Comparison of ENCODE assay signal across 11 cellular contexts in the genomic region with DNA sequence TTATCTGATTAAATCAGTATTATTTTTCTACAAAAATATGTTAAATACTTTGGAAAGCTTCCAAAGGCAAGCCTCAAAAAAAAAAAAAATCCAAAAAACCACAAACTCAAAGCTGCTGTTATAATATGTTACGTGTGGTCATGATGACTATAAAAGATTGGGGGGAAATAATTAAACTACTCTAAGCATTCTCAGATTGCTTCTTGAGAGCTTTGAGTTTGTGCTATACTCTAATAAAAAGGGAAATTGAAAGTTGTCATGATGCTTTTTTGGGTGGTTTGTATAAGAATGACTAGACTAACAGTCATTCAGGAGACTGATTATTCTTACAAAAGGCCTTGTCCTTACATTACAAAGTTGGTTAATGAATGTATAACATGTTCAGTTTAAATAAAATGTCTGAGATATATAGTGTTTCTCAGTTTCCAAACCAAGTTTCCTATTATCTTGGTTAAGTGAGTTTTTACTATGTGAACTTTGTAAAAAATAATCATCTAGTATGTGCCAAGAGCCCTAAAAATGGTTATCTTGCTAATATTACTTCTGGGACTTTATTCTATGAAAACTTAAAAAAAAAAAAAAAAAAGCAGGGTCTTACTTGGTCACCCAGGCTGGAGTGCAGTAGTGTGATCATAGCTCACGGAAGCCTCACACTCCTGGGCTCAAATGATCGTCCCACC.
DNase-seq lines count a peak whose midpoint lies in the region; ATAC-seq lines count a peak whose summit lies in the region.
"Had no signal": no experiment of that assay in that cellular context is flagged by ENCODE, and none has a peak within 500 bp of the region (broad histone marks: within the 10 kb centered on the region; RNA-seq: fewer than 3 reads in every experiment).

No MANE protein-coding gene starts in this region.

- no peaks in the 10 kb centered on the region for H3K9me3 Mint-ChIP-seq in activated T-cell treated with anti-CD3 and anti-CD28 coated beads, Interleukin-2, amount 50 U/mL, for 24 hours
- H3K9me3 Mint-ChIP-seq in stimulated activated effector memory CD8-positive, alpha-beta T cell treated with anti-CD3 and anti-CD28 coated beads, Interleukin-12 subunit alpha, Interleukin-12 subunit beta, amount 100 ng/mL, for 72 hours = peaks cover 4% of the 10 kb centered on the region
- H3K9me3 Mint-ChIP-seq: activated B cell treated with CpG ODN at 0.5 μM for 24 hours had no signal

- H3K27me3 Mint-ChIP-seq in activated T-cell treated with anti-CD3 and anti-CD28 coated beads, Interleukin-2, amount 50 U/mL, for 24 hours = no peaks in the 10 kb centered on the region
- H3K27me3 Mint-ChIP-seq: activated B cell treated with CpG ODN at 0.5 μM for 24 hours had no signal

- ATAC-seq in GM21717 (IDR thresholded peaks at IDR 0.05; ENCODE audit: unreplicated experiment) = peak; percentile 66
- peak; percentile 90 for ATAC-seq in stimulated activated effector memory CD8-positive, alpha-beta T cell treated with anti-CD3 and anti-CD28 coated beads, Interleukin-12 subunit alpha, Interleukin-12 subunit beta, amount 100 ng/mL, for 72 hours

- DNase-seq in activated T-cell treated with anti-CD3 and anti-CD28 coated beads, Interleukin-2, amount 50 U/mL, for 24 hours = no peak
- DNase-seq in activated T-cell treated with anti-CD3 and anti-CD28 coated beads for 4 hours = no peak
- peak; percentile 43 for DNase-seq in LHCN-M2 (ENCODE audit: low read depth)
- DNase-seq in stimulated activated effector memory CD8-positive, alpha-beta T cell treated with anti-CD3 and anti-CD28 coated beads, Interleukin-12 subunit alpha, Interleukin-12 subunit beta, amount 100 ng/mL, for 72 hours (ENCODE audit: low spot score in 2 of 2) = no peak
- DNase-seq in HUDEP-2 (lab: John Stamatoyannopoulos, UW; ENCODE audit: unreplicated experiment in 76 of 76) = no peak
- DNase-seq in middle frontal gyrus (ENCODE audit: extremely low spot score, low spot score) = no peak
- DNase-seq in activated gamma-delta T cell (lab: John Stamatoyannopoulos, UW) = no peak
- DNase-seq: activated B cell treated with CpG ODN at 0.5 μM for 24 hours, NCI-H187 treated with DMSO at 0.1 percent for 48 hours, spleen had no signal

- no peak overlapping the region for H3K4me3 Mint-ChIP-seq in activated T-cell treated with anti-CD3 and anti-CD28 coated beads, Interleukin-2, amount 50 U/mL, for 24 hours
- H3K4me3 Mint-ChIP-seq in stimulated activated effector memory CD8-positive, alpha-beta T cell treated with anti-CD3 and anti-CD28 coated beads, Interleukin-12 subunit alpha, Interleukin-12 subunit beta, amount 100 ng/mL, for 72 hours = no peak overlapping the region
- H3K4me3 Mint-ChIP-seq: activated B cell treated with CpG ODN at 0.5 μM for 24 hours had no signal

- H3K27ac Mint-ChIP-seq in activated T-cell treated with anti-CD3 and anti-CD28 coated beads, Interleukin-2, amount 50 U/mL, for 24 hours = peak overlapping the region; percentile 74
- no peak overlapping the region for H3K27ac Mint-ChIP-seq in stimulated activated effector memory CD8-positive, alpha-beta T cell treated with anti-CD3 and anti-CD28 coated beads, Interleukin-12 subunit alpha, Interleukin-12 subunit beta, amount 100 ng/mL, for 72 hours
- H3K27ac Mint-ChIP-seq: activated B cell treated with CpG ODN at 0.5 μM for 24 hours had no signal

- peaks cover 61% of the 10 kb centered on the region for H3K4me1 Mint-ChIP-seq in activated T-cell treated with anti-CD3 and anti-CD28 coated beads, Interleukin-2, amount 50 U/mL, for 24 hours (ENCODE audit: low read depth)
- H3K4me1 Mint-ChIP-seq in stimulated activated effector memory CD8-positive, alpha-beta T cell treated with anti-CD3 and anti-CD28 coated beads, Interleukin-12 subunit alpha, Interleukin-12 subunit beta, amount 100 ng/mL, for 72 hours = peaks cover 39% of the 10 kb centered on the region

- peaks cover 8% of the 10 kb centered on the region for H3K36me3 Mint-ChIP-seq in activated T-cell treated with anti-CD3 and anti-CD28 coated beads, Interleukin-2, amount 50 U/mL, for 24 hours (ENCODE audit: low read depth)
- peaks cover 4% of the 10 kb centered on the region for H3K36me3 Mint-ChIP-seq in stimulated activated effector memory CD8-positive, alpha-beta T cell treated with anti-CD3 and anti-CD28 coated beads, Interleukin-12 subunit alpha, Interleukin-12 subunit beta, amount 100 ng/mL, for 72 hours
